ENCODE assay signal across 11 cellular contexts in the genomic region with DNA sequence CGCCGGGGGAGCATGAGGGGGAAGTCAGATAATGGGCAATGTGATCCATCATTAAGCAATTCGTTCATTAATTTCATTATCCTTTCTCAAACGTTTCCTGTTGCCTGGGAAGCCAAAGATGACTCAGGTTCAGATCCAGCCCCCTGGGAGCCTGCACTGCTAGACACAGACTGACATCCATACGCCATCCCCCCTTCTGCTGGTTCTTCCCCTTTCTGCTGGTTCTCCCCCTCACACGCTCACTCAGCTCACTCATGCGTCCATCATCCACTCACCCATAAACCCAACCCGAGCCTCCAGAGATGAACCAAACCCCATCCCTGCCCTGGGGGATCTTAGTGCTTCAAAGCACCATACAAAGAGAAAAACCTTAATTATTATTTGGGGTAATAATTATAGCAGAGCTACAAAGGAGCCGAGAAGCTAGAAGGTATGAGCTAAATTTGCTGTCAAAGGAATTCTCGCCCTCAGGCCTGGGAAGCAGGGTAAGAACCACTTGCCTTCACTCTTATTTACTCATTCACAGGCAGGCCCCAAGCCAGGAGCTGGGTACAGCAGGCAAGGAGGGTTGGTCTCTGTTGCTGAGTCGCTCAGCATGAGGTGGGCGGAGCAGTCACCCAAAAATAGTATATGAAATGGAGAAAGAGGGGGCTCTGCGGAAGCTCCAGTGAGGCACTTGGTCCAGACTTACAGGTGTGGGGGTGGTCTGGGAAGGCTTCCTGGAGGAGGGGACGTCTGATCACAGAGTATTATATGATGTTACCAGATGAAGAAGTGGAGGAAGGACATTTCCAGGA. TPM values are rescaled to one million over a fixed set of nuclear protein-coding genes. Genes with fewer than 3 reads are reported as not detected.
DNase-seq lines count a peak whose midpoint lies in the region; ATAC-seq and TF ChIP-seq lines count a peak whose summit lies in the region.
"Had no signal": no experiment of that assay in that cellular context is flagged by ENCODE, and none has a peak within 500 bp of the region (broad histone marks: within the 10 kb centered on the region; RNA-seq: fewer than 3 reads in every experiment).

No MANE protein-coding gene starts in this region.

- H3K4me1 ChIP-seq in cardiac muscle cell (ENCODE audit: low read depth), result peaks cover 12% of the 10 kb centered on the region

- H3K4me3 ChIP-seq in cardiac muscle cell, result no peak overlapping the region

- DNase-seq in cardiac muscle cell (ENCODE audit: low read depth in 1 of 2, low spot score in 1 of 2) (peak in 1 of 2 donors; percentile 49), cardiac septum (ENCODE audit: low spot score) (no peak), NOMO-1 treated with dmso at 0.1 percent for 144 hours (lab: John Stamatoyannopoulos, UW; ENCODE audit: unreplicated experiment) (peak; percentile 59), glutamatergic neuron (peak; percentile 73), HCEC 1CT (no peak), NCI-H345 (lab: John Stamatoyannopoulos, UW) (no peak), ACHN (no peak)
- DNase-seq: activated naive CD4-positive, alpha-beta T cell treated with anti-CD3 and anti-CD28 coated beads, Interleukin-2, amount 50 U/mL, for 16 hours; natural killer cell; Right ventricle myocardium superior had no signal

- peaks cover 5% of the 10 kb centered on the region for H3K9me3 Mint-ChIP-seq in glutamatergic neuron (ENCODE audit: unreplicated experiment)
- H3K9me3 Mint-ChIP-seq: natural killer cell had no signal

- TF ChIP-seq CTCF in cardiac muscle cell (IDR thresholded peaks at IDR 0.05; ENCODE audit: low read depth, low read length), result no peak
- TF ChIP-seq CTCF in glutamatergic neuron (IDR thresholded peaks at IDR 0.05; ENCODE audit: partially characterized antibody, unreplicated experiment), result no peak

- H3K9me3 ChIP-seq in cardiac muscle cell (ENCODE audit: low read depth), result no peaks in the 10 kb centered on the region

- in situ Hi-C loops in ACHN (cut with HindIII; ENCODE audit: low pct_ligation_motif_present, low pct_unique_long_range_greater_than_20kb, low sequenced_read_pairs), result no loop called here

- no peaks in the 10 kb centered on the region for H3K36me3 ChIP-seq in cardiac muscle cell

- H3K36me3 Mint-ChIP-seq in glutamatergic neuron (ENCODE audit: unreplicated experiment), result no peaks in the 10 kb centered on the region
- H3K36me3 Mint-ChIP-seq: natural killer cell had no signal

- peaks cover 9% of the 10 kb centered on the region for H3K27me3 Mint-ChIP-seq in glutamatergic neuron (ENCODE audit: unreplicated experiment)

- H3K27me3 ChIP-seq in cardiac muscle cell, result no peaks in the 10 kb centered on the region

- H3K27ac ChIP-seq in cardiac muscle cell, result peak overlapping the region; percentile 58

- ATAC-seq in HG03025 (IDR thresholded peaks at IDR 0.05; ENCODE audit: low FRiP score, unreplicated experiment), result no peak
- ATAC-seq: natural killer cell had no signal

- intact Hi-C loops in cardiac septum (cut with DNase I), result no loop called here

- peaks cover 14% of the 10 kb centered on the region for H3K4me1 Mint-ChIP-seq in glutamatergic neuron (ENCODE audit: low read depth, unreplicated experiment)
- H3K4me1 Mint-ChIP-seq: natural killer cell had no signal

- H3K4me3 Mint-ChIP-seq in glutamatergic neuron (ENCODE audit: unreplicated experiment), result peak overlapping the region; percentile 70
- H3K4me3 Mint-ChIP-seq: natural killer cell had no signal

- peak overlapping the region; percentile 83 for H3K27ac Mint-ChIP-seq in glutamatergic neuron (ENCODE audit: unreplicated experiment)
- H3K27ac Mint-ChIP-seq: natural killer cell had no signal

RNA-seq across cellular contexts. Expression of a gene that starts 7.0 kb away (rescaled TPM):
- total RNA-seq in cardiac muscle cell (67.8 and 72.8 TPM in 2 replicates), cardiac septum (22.9 TPM), glutamatergic neuron (ENCODE audit: unreplicated experiment) (56.9 TPM)
- 71.8 and 88.4 TPM in 2 replicates for polyA plus RNA-seq in cardiac muscle cell

RNA-seq across cellular contexts. Expression of a gene that starts 13.0 kb away (rescaled TPM):
- total RNA-seq in cardiac muscle cell (43.0 and 45.5 TPM in 2 replicates), cardiac septum (29.5 TPM), glutamatergic neuron (ENCODE audit: unreplicated experiment) (59.7 TPM)
- 29.2 and 34.9 TPM in 2 replicates for polyA plus RNA-seq in cardiac muscle cell

RNA-seq across cellular contexts. Expression of a gene that starts 41.8 kb away (rescaled TPM):
- total RNA-seq in cardiac muscle cell (0.21 TPM in 1 of 2 replicates, not detected in the other), cardiac septum (not detected), glutamatergic neuron (ENCODE audit: unreplicated experiment) (not detected)
- polyA plus RNA-seq in cardiac muscle cell, result not detected in 2 replicates
- total RNA-seq: natural killer cell, Right ventricle myocardium superior had no signal

Comparison
In these comparisons a context has a peak if more than half of its experiments do, and no peak if none do; other contexts are left out.
1. DNase-seq: peak in NOMO-1 treated with dmso at 0.1 percent for 144 hours (single experiment) and glutamatergic neuron (single experiment); none in cardiac septum (single experiment), HCEC 1CT (single experiment), NCI-H345 (single experiment) and ACHN (single experiment).